1 cellular context compared by ENCODE assay signal in genomic region chr18:30113454-30113853, GRCh38.
TF ChIP-seq lines count a peak whose summit lies in the region.

No MANE protein-coding gene starts in this region.

TF ChIP-seq in endothelial cell of umbilical vein, 7 proteins besides CTCF, POLR2A, EP300 and RAD21 (continued from another document):
- TF ChIP-seq MAX (IDR thresholded peaks at IDR 0.05; ENCODE audit: insufficient read depth, insufficient read length): no peak
